In genomic region chr17:58284613-58285421, GRCh38 we compare ENCODE assay signal across 20 cellular contexts. TPM values are rescaled to one million over a fixed set of nuclear protein-coding genes. Genes with fewer than 3 reads are reported as not detected.
A peak's percentile ranks its signal among the peaks of the same experiment; 100 is the strongest.
DNase-seq lines count a peak whose midpoint lies in the region; ATAC-seq and TF ChIP-seq lines count a peak whose summit lies in the region.
"Had no signal": no experiment of that assay in that cellular context is flagged by ENCODE, and none has a peak within 500 bp of the region (broad histone marks: within the 10 kb centered on the region; RNA-seq: fewer than 3 reads in every experiment).

No MANE protein-coding gene starts in this region.

- H4K8ac ChIP-seq in H9 (replicated peaks; ENCODE audit: insufficient read length, low read depth, low read length) = no peak overlapping the region

- no peak overlapping the region for H3K4ac ChIP-seq in H9 (ENCODE audit: low read depth, low read length)

- H2AFZ ChIP-seq in H9 (ENCODE audit: low read length) = peak overlapping the region; percentile 61

- H3K36me3 Mint-ChIP-seq in H9 (ENCODE audit: insufficient read depth in 1 of 3, low read depth in 3 of 3) = no peaks in the 10 kb centered on the region; a peak in 1 of 7 replicates

- no peak overlapping the region for H3K27ac ChIP-seq in H9 (ENCODE audit: insufficient read length, low read depth, low read length)
- H3K27ac ChIP-seq: stomach had no signal

- H2BK12ac ChIP-seq in H9 (ENCODE audit: insufficient read length, low read depth, low read length) = no peak overlapping the region

- peaks cover 3% of the 10 kb centered on the region; the same call in 1 of the 2 replicates for H3K4me1 ChIP-seq in H9 (ENCODE audit: insufficient read depth, low read length)
- H3K4me1 ChIP-seq: stomach had no signal

- no peak overlapping the region for H4K5ac ChIP-seq in H9 (ENCODE audit: insufficient read length, low read depth, low read length)

- no peak overlapping the region for H3K4me3 Mint-ChIP-seq in H9
- H3K4me3 Mint-ChIP-seq: activated T-helper 1 cell treated with anti-CD3 and anti-CD28 coated beads, Interleukin-12 subunit alpha, Interleukin-12 subunit beta, Interleukin-2, Interleukin-4 antibody, amounts not matched to agents 30 ng/mL and 10 ng/mL and 1 ng/mL, durations not matched to agents 14 hours and 24 hours and 36 hours had no signal

- H2BK20ac ChIP-seq in H9 (ENCODE audit: low read depth, low read length, poor library complexity, severe bottlenecking) = no peak overlapping the region

- no peak overlapping the region for H3T11ph ChIP-seq in H9 (ENCODE audit: low read length)

- no peak overlapping the region for H4K91ac ChIP-seq in H9 (ENCODE audit: insufficient read length, low read depth, low read length)

- H2BK5ac ChIP-seq in H9 (ENCODE audit: insufficient read length, low read length) = no peak overlapping the region

- H3K14ac ChIP-seq in H9 (ENCODE audit: insufficient read depth, low read length) = no peak overlapping the region

- H3K27me3 ChIP-seq in H9 (ENCODE audit: insufficient read depth, low read length) = no peaks in the 10 kb centered on the region

- no peaks in the 10 kb centered on the region for H3K9me3 Mint-ChIP-seq in H9
- H3K9me3 Mint-ChIP-seq: activated T-helper 1 cell treated with anti-CD3 and anti-CD28 coated beads, Interleukin-12 subunit alpha, Interleukin-12 subunit beta, Interleukin-2, Interleukin-4 antibody, amounts not matched to agents 30 ng/mL and 10 ng/mL and 1 ng/mL, durations not matched to agents 14 hours and 24 hours and 36 hours had no signal

- H3K27ac Mint-ChIP-seq in H9 = peak overlapping the region; percentile 75 to 85 (median 84)
- H3K27ac Mint-ChIP-seq: activated T-helper 1 cell treated with anti-CD3 and anti-CD28 coated beads, Interleukin-12 subunit alpha, Interleukin-12 subunit beta, Interleukin-2, Interleukin-4 antibody, amounts not matched to agents 30 ng/mL and 10 ng/mL and 1 ng/mL, durations not matched to agents 14 hours and 24 hours and 36 hours had no signal

- no peaks in the 10 kb centered on the region for H3K79me2 ChIP-seq in H9 (ENCODE audit: insufficient read depth, low read length)

- no peak overlapping the region for H2AK5ac ChIP-seq in H9 (ENCODE audit: insufficient read length, low read length)

- H3K4me1 Mint-ChIP-seq in H9 = peaks cover 18 to 25% of the 10 kb centered on the region in 2 experiments

- no peaks in the 10 kb centered on the region for H3K9me3 ChIP-seq in H9 (ENCODE audit: control insufficient read depth, low read depth, low read length)
- H3K9me3 ChIP-seq: stomach had no signal

- TF ChIP-seq CTCF in H9 (conservative IDR thresholded peaks at IDR 0.05) (no peak), NB4 (IDR thresholded peaks at IDR 0.05; ENCODE audit: low read depth, low read length) (no peak)

- no peak overlapping the region for H3K18ac ChIP-seq in H9 (ENCODE audit: insufficient read length, low read depth, low read length)

- H3K4me3 ChIP-seq in NB4 (ENCODE audit: low read depth, low read length) = peak overlapping the region; percentile 68
- H3K4me3 ChIP-seq: stomach had no signal

- H3K27me3 Mint-ChIP-seq in H9 (ENCODE audit: low read depth) = no peaks in the 10 kb centered on the region; the same call in 1 of the 2 replicates

- H2BK15ac ChIP-seq in H9 (ENCODE audit: low read depth, low read length) = no peak overlapping the region

- WGBS in H9 (ENCODE audit: extremely low coverage, insufficient read length, low lambda C conversion rate) = no CpG with 5 or more reads among the region's 6 CpGs

- H3K23ac ChIP-seq in H9 (ENCODE audit: insufficient read length, low read depth, low read length) = no peak overlapping the region

- H3K23me2 ChIP-seq in H9 (ENCODE audit: insufficient read length, low read depth, low read length, poor library complexity, severe bottlenecking) = no peaks in the 10 kb centered on the region

- no peak overlapping the region for H2BK120ac ChIP-seq in H9 (ENCODE audit: low read depth, low read length, poor library complexity, severe bottlenecking)

- DNase-seq in H9 (peak; percentile 83), NB4 (ENCODE audit: low read depth) (peak; percentile 99), ecto neural progenitor cell (ENCODE audit: low spot score) (peak; percentile 53), posterior vena cava (ENCODE audit: low spot score) (peak; percentile 40), hepatic stellate cell (ENCODE audit: low spot score) (no peak)
- DNase-seq: activated CD4-positive, alpha-beta T cell treated with anti-CD3 and anti-CD28 coated beads, Interleukin-2, amount 50 U/mL, for 1 hour; C1 segment of cervical spinal cord; cerebellar nuclear complex; left cardiac atrium; NCI-H187 treated with DMSO at 0.1 percent for 48 hours; NCI-H524 treated with DMSO at 0.1 percent for 48 hours; RPMI8226; stimulated activated CD4-positive, alpha-beta T cell treated with anti-CD3 and anti-CD28 coated beads, Interleukin-12 subunit alpha, Interleukin-12 subunit beta, amount 100 ng/mL, for 4 hours; stomach; T-helper 2 cell had no signal

- no peak overlapping the region for H3K56ac ChIP-seq in H9 (ENCODE audit: insufficient read length, low read depth, low read length)

- no peaks in the 10 kb centered on the region for H3K79me1 ChIP-seq in H9 (ENCODE audit: insufficient read depth, low read depth, low read length, poor library complexity, severe bottlenecking)

- H3K9ac ChIP-seq in H9 (ENCODE audit: extremely low read depth, insufficient read length, low read length) = no peak overlapping the region

- ATAC-seq in GM18868 (IDR thresholded peaks at IDR 0.05; ENCODE audit: unreplicated experiment) (no peak), GM18907 (IDR thresholded peaks at IDR 0.05; ENCODE audit: unreplicated experiment) (no peak)
- ATAC-seq: left cardiac atrium had no signal

- intact Hi-C loops in posterior vena cava (cut with DNase I) = no loop called here

- TF ChIP-seq POLR2A in NB4 (IDR thresholded peaks at IDR 0.05; ENCODE audit: extremely low read depth, insufficient read length) = peak; percentile 64

- no peaks in the 10 kb centered on the region for H4K20me1 ChIP-seq in H9 (ENCODE audit: control insufficient read depth, insufficient read depth, insufficient read length)

- H3K4me2 ChIP-seq in H9 (ENCODE audit: insufficient read depth, insufficient read length, low read length) = no peak overlapping the region

RNA-seq across cellular contexts. Expression of gene MPO, which starts 4.1 kb away (rescaled TPM):
- total RNA-seq in H9 (2021) (not detected in 2 replicates), posterior vena cava (under 1 TPM; 0.74 to 0.86 TPM)
- total RNA-seq: activated T-helper 1 cell treated with anti-CD3 and anti-CD28 coated beads, Interleukin-12 subunit alpha, Interleukin-12 subunit beta, Interleukin-2, Interleukin-4 antibody, amounts not matched to agents 30 ng/mL and 10 ng/mL and 1 ng/mL, durations not matched to agents 14 hours and 24 hours and 36 hours; LHCN-M2 had no signal

RNA-seq across cellular contexts. Expression of gene TSPOAP1, which starts 43.8 kb away (rescaled TPM):
- total RNA-seq in H9 (2021) (17.3 and 19.0 TPM in 2 replicates), posterior vena cava (1 to 10 TPM; 8.2 to 10.0 TPM)

RNA-seq across cellular contexts. Expression of gene LPO, which starts 46.4 kb away (rescaled TPM):
- 0.11 and 0.17 TPM in 2 replicates for total RNA-seq in H9 (2021)
- not detected for total RNA-seq in posterior vena cava
- total RNA-seq: activated T-helper 1 cell treated with anti-CD3 and anti-CD28 coated beads, Interleukin-12 subunit alpha, Interleukin-12 subunit beta, Interleukin-2, Interleukin-4 antibody, amounts not matched to agents 30 ng/mL and 10 ng/mL and 1 ng/mL, durations not matched to agents 14 hours and 24 hours and 36 hours; glomerular endothelial cell; left cardiac atrium; LHCN-M2; stomach had no signal
